Comparison of ENCODE assay signal across 8 cellular contexts in genomic region chr5:87412417-87413115, GRCh38. TPM values are rescaled to one million over a fixed set of nuclear protein-coding genes. Genes with fewer than 3 reads are reported as not detected.
A peak's percentile ranks its signal among the peaks of the same experiment; 100 is the strongest.
DNase-seq lines count a peak whose midpoint lies in the region; ATAC-seq, FAIRE-seq and TF ChIP-seq lines count a peak whose summit lies in the region.

Gene CCNH (minus strand): TSS chr5:87412930. CDS start chr5:87412794, 136 bp downstream.

- peak within 1 kb of the TSS; percentile 94 for H3K27ac Mint-ChIP-seq in WTC11

- H3K9me3 ChIP-seq in AG04450 (ENCODE audit: control insufficient read depth, insufficient read depth, low read length) (no peaks in the 10 kb centered on the region), small intestine (ENCODE audit: control insufficient read depth, low read depth) (no peaks in the 10 kb centered on the region)

- DNase-seq in AG04450 (ENCODE audit: low read depth, low spot score) (peak; percentile 94), NCI-H226 (peak; percentile 98), WTC11 (ENCODE audit: low spot score) (peak; percentile 97), cardiac fibroblast (ENCODE audit: low read depth in 2 of 2) (peak; percentile 99), iPS-NIHi11 (ENCODE audit: low spot score) (peak; percentile 99), small intestine (peak; percentile 99)

- peaks cover 13% of the 10 kb centered on the region for H3K4me1 Mint-ChIP-seq in WTC11

- TF ChIP-seq CTCF in AG04450 (IDR thresholded peaks at IDR 0.05; ENCODE audit: low read depth, low read length) (no peak), WTC11 (IDR thresholded peaks at IDR 0.05) (no peak), cardiac fibroblast (IDR thresholded peaks at IDR 0.05; ENCODE audit: low read depth, low read length) (no peak)

- FAIRE-seq in small intestine (lab: Jason Lieb, UNC): peak; percentile 73

- no peaks in the 10 kb centered on the region for H3K27me3 ChIP-seq in AG04450 (ENCODE audit: control insufficient read depth, insufficient read depth, low read length)
- no peaks in the 10 kb centered on the region for H3K27me3 ChIP-seq in small intestine (ENCODE audit: control insufficient read depth in 2 of 2, insufficient read depth in 2 of 2, low read length in 2 of 2)

- ATAC-seq in GM18909 (IDR thresholded peaks at IDR 0.05; ENCODE audit: poor library complexity, unreplicated experiment) (peak; percentile 99), HG03175 (IDR thresholded peaks at IDR 0.05; ENCODE audit: unreplicated experiment) (peak; percentile 99), WTC11 (peak; percentile 99)

- peaks cover 0 to 2% of the 10 kb centered on the region in 2 donors for H3K4me1 ChIP-seq in small intestine (ENCODE audit: control insufficient read depth in 2 of 2, insufficient read depth in 1 of 2, low read depth in 1 of 2, low read length in 1 of 2)

- WGBS in small intestine, 3 donors: 0% methylated on average over 58 of the region's 58 CpGs

- H3K4me3 ChIP-seq in AG04450 (ENCODE audit: low read depth, low read length) (peak within 1 kb of the TSS; percentile 96), cardiac fibroblast (replicated peaks in 1 of 2; ENCODE audit: low read depth in 2 of 2, low read length in 2 of 2) (peak within 1 kb of the TSS; percentile 87 to 96), small intestine (ENCODE audit: low read depth in 1 of 2, low read length in 2 of 2) (peak within 1 kb of the TSS; percentile 68 to 74)

- H3K4me3 Mint-ChIP-seq in WTC11: peak within 1 kb of the TSS; percentile 94

- H3K9me3 Mint-ChIP-seq in WTC11: no peaks in the 10 kb centered on the region

- H3K36me3 Mint-ChIP-seq in WTC11: peaks cover 28% of the 10 kb centered on the region

- POLR2A ChIA-PET in AG04450 (lab: Yijun Ruan, JAX) (interaction anchor here (2.2 kb wide), 1 partner anchor 13 kb away, joined by 8 read pairs; no protein-coding TSS in a partner anchor), WTC11 (lab: Charles Lee) (no interaction called here)

- H3K27ac ChIP-seq in AG04450 (ENCODE audit: low read depth, low read length) (peak within 1 kb of the TSS; percentile 94), small intestine (ENCODE audit: low read depth in 1 of 2, low read length in 1 of 2) (peak within 1 kb of the TSS; percentile 78 to 96)

- H3K36me3 ChIP-seq in small intestine (ENCODE audit: control insufficient read depth in 2 of 2, insufficient read depth in 2 of 2, low read length in 2 of 2): peaks cover 4 to 8% of the 10 kb centered on the region in 2 donors

- CTCF ChIA-PET in AG04450 (lab: Charles Lee) (interaction anchor here (1.0 to 4.0 kb wide), 4 partner anchors 13 to 1279 kb away, joined by 3 to 31 read pairs (median 4); no protein-coding TSS in a partner anchor), WTC11 (lab: Charles Lee) (interaction anchor here (1.0 to 1.6 kb wide), 4 partner anchors 13 to 733 kb away, joined by 3 to 7 read pairs (median 4); no protein-coding TSS in a partner anchor)

- no peaks in the 10 kb centered on the region for H3K27me3 Mint-ChIP-seq in WTC11 (ENCODE audit: low read depth)

TF ChIP-seq in WTC11, 78 proteins besides CTCF, POLR2A, EP300 and RAD21 (continues in another document):
- TF ChIP-seq ELF4 (CRISPR knock-in tag; IDR thresholded peaks at IDR 0.05; ENCODE audit: low read depth) (no peak), AFF4 (CRISPR knock-in tag; IDR thresholded peaks at IDR 0.05; ENCODE audit: borderline replicate concordance) (peak; percentile 62; the same call in 1 of the 2 replicates), EMX1 (CRISPR knock-in tag; IDR thresholded peaks at IDR 0.05) (no peak), KAT7 (CRISPR knock-in tag; IDR thresholded peaks at IDR 0.05; ENCODE audit: borderline replicate concordance) (no peak), MXD4 (CRISPR knock-in tag; IDR thresholded peaks at IDR 0.05; ENCODE audit: borderline replicate concordance) (no peak), NFATC4 (CRISPR knock-in tag; IDR thresholded peaks at IDR 0.05) (no peak), ZNF121 (CRISPR knock-in tag; IDR thresholded peaks at IDR 0.05) (no peak), ARID4B (CRISPR knock-in tag; IDR thresholded peaks at IDR 0.05; ENCODE audit: borderline replicate concordance) (0 out of 2 replicates have a peak, but pooled peaks have one; percentile 74), TEAD4 (CRISPR knock-in tag; IDR thresholded peaks at IDR 0.05) (no peak), ZNF425 (CRISPR knock-in tag; conservative IDR thresholded peaks at IDR 0.05) (no peak), OVOL2 (CRISPR knock-in tag; IDR thresholded peaks at IDR 0.05; ENCODE audit: borderline replicate concordance) (no peak), ZNF671 (CRISPR knock-in tag; IDR thresholded peaks at IDR 0.05) (no peak), ZNF423 (CRISPR knock-in tag; IDR thresholded peaks at IDR 0.05) (no peak)

RNA-seq across cellular contexts. Expression of gene CCNH, which starts in this region (rescaled TPM):
- polyA plus RNA-seq in AG04450 (2011; rRNA removed) (41.4 and 53.8 TPM in 2 replicates), small intestine (10 to 100 TPM; 32.2 to 54.3 (median 36.8) TPM)
- 64.7 and 80.1 TPM in 2 replicates for polyA minus RNA-seq in AG04450 (2011; rRNA and poly(A)+ RNA removed)
- 33.4 to 40.8 TPM (median 35.3 TPM) in 3 replicates for total RNA-seq in WTC11 (2021)

Comparison
In these comparisons a context has a peak if more than half of its experiments do, and no peak if none do; other contexts are left out.
1. Peak in every context shown above with its lines: DNase-seq, ATAC-seq, H3K4me3 ChIP-seq and H3K27ac ChIP-seq.